In the genomic region with DNA sequence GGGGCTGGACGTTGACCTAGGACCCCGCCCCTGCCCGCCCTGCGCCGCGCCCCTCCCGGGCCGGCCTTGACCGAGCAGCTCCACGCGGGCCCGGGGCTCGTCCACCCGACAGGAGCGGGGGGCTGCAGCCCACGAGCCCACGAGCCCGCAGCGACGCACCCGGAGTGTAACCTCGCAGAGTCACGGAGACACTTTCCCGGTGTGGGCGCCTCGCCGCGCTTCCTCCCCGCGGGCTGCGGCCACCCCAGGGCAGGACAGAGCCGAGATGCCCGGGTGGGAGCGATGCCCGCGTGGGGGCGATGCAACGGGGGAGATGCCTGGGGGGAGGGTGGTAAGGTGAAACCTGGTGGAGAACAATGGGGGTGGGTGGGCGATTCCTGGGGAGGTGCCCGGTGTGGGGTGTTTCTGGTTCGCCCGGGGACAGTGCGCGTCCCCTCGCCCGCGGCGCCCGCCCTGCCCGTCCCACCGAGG, we compare ENCODE assay signal across 9 cellular contexts. TPM values are rescaled to one million over a fixed set of nuclear protein-coding genes. Genes with fewer than 3 reads are reported as not detected.
DNase-seq lines count a peak whose midpoint lies in the region; ATAC-seq and TF ChIP-seq lines count a peak whose summit lies in the region.
"Had no signal": no experiment of that assay in that cellular context is flagged by ENCODE, and none has a peak within 500 bp of the region (broad histone marks: within the 10 kb centered on the region; RNA-seq: fewer than 3 reads in every experiment).

No MANE protein-coding gene starts in this region.

- no peaks in the 10 kb centered on the region for H3K9me3 ChIP-seq in heart left ventricle
- H3K9me3 ChIP-seq in mesodermal cell (ENCODE audit: control insufficient read depth, low read length), result no peaks in the 10 kb centered on the region
- no peaks in the 10 kb centered on the region for H3K9me3 ChIP-seq in adrenal gland (replicated peaks in 1 of 3)

- intact Hi-C loops in heart left ventricle (cut with DNase I), result no loop called here
- intact Hi-C loops in Right ventricle myocardium superior (cut with DNase I), result no loop called here
- intact Hi-C loops in adrenal gland (cut with DNase I), result no loop called here

- no peak overlapping the region for H3K27ac Mint-ChIP-seq in central memory CD8-positive, alpha-beta T cell (ENCODE audit: low read depth)

- TF ChIP-seq POLR2A in heart left ventricle (IDR thresholded peaks at IDR 0.05) (no peak), adrenal gland (IDR thresholded peaks at IDR 0.05) (no peak)

- DNase-seq in heart left ventricle (peak in 1 of 5 donors; percentile 42), Right ventricle myocardium superior (no peak), Ammon's horn (ENCODE audit: low spot score) (no peak), NCI-H774 (lab: John Stamatoyannopoulos, UW) (no peak), adrenal gland (no peak)
- DNase-seq in central memory CD8-positive, alpha-beta T cell (ENCODE audit: low spot score in 2 of 2), result no peak
- DNase-seq: NCI-H1105 had no signal

- H3K27ac ChIP-seq in heart left ventricle (peak overlapping the region in 2 of 12 donors; percentile 34 to 67), mesodermal cell (ENCODE audit: low read depth, low read length, severe bottlenecking) (no peak overlapping the region), urinary bladder (ENCODE audit: low read depth) (no peak overlapping the region), adrenal gland (no peak overlapping the region)

- no peaks in the 10 kb centered on the region for H3K36me3 ChIP-seq in heart left ventricle
- H3K36me3 ChIP-seq in mesodermal cell (ENCODE audit: control insufficient read depth, insufficient read depth, low read length), result no peaks in the 10 kb centered on the region
- H3K36me3 ChIP-seq in urinary bladder (ENCODE audit: insufficient read depth), result no peaks in the 10 kb centered on the region
- H3K36me3 ChIP-seq in adrenal gland (replicated peaks in 1 of 2), result no peaks in the 10 kb centered on the region

- no peak for ATAC-seq in heart left ventricle
- no peak for ATAC-seq in Right ventricle myocardium superior (ENCODE audit: poor library complexity)
- ATAC-seq in central memory CD8-positive, alpha-beta T cell (replicated peaks; ENCODE audit: extremely low read depth, poor library complexity, severe bottlenecking), result no peak

- 0 to 2% (median 1%) methylated on average over 13 to 51 of the region's 51 CpGs for WGBS in heart left ventricle, 4 donors
- 1 to 3% methylated on average over 23 to 26 of the region's 51 CpGs for WGBS in mesodermal cell (ENCODE audit: insufficient coverage in 2 of 2), 2 experiments
- under 1% methylated on average over 51 of the region's 51 CpGs for WGBS in urinary bladder
- WGBS in adrenal gland, 4 donors, result 1 to 2% (median 1%) methylated on average over 36 to 51 of the region's 51 CpGs; no CpG with 5 or more reads in 1 of the 4 donors

- no peaks in the 10 kb centered on the region for H3K9me3 Mint-ChIP-seq in central memory CD8-positive, alpha-beta T cell

- peaks cover 7% of the 10 kb centered on the region for H3K4me1 Mint-ChIP-seq in central memory CD8-positive, alpha-beta T cell

- no peak for TF ChIP-seq CTCF in heart left ventricle (IDR thresholded peaks at IDR 0.05)
- no peak for TF ChIP-seq CTCF in adrenal gland (IDR thresholded peaks at IDR 0.05)

- H3K27me3 Mint-ChIP-seq in central memory CD8-positive, alpha-beta T cell, result no peaks in the 10 kb centered on the region

- peaks cover 2% of the 10 kb centered on the region for H3K36me3 Mint-ChIP-seq in central memory CD8-positive, alpha-beta T cell (ENCODE audit: insufficient read depth)

- H3K4me1 ChIP-seq in heart left ventricle (peaks cover 8 to 29% (median 19%) of the 10 kb centered on the region in 12 donors), mesodermal cell (ENCODE audit: control insufficient read depth, insufficient read depth, low read length, poor library complexity, severe bottlenecking) (peaks cover 10% of the 10 kb centered on the region), urinary bladder (ENCODE audit: insufficient read depth) (no peaks in the 10 kb centered on the region), adrenal gland (replicated peaks in 1 of 2) (peaks cover 16 to 22% of the 10 kb centered on the region in 2 donors)

- peak overlapping the region; percentile 48 for H3K4me3 Mint-ChIP-seq in central memory CD8-positive, alpha-beta T cell

- peaks cover 23 to 38% (median 27%) of the 10 kb centered on the region in 9 donors for H3K27me3 ChIP-seq in heart left ventricle
- peaks cover 21% of the 10 kb centered on the region for H3K27me3 ChIP-seq in adrenal gland

- peak overlapping the region; percentile 24 to 70 (median 52) for H3K4me3 ChIP-seq in heart left ventricle
- H3K4me3 ChIP-seq in mesodermal cell (ENCODE audit: extremely low read depth, insufficient read depth, low read length, poor library complexity, severe bottlenecking), result peak overlapping the region; percentile 26
- peak overlapping the region; percentile 37 for H3K4me3 ChIP-seq in urinary bladder (ENCODE audit: low read depth, low read length)
- peak overlapping the region in 1 of 4 donors; percentile 55 for H3K4me3 ChIP-seq in adrenal gland

RNA-seq across cellular contexts. Expression of gene ZBED4, which starts 4.9 kb away (rescaled TPM):
- total RNA-seq in heart left ventricle (1 to 10 TPM; 2.9 to 8.6 (median 4.9) TPM), Right ventricle myocardium superior (3.8 TPM), urinary bladder (7.8 TPM), adrenal gland (1 to 10 TPM; 4.1 to 8.6 (median 6.8) TPM)
- polyA plus RNA-seq in heart left ventricle (1 to 10 TPM; 2.2 to 7.8 TPM), urinary bladder (4.6 TPM), adrenal gland (1 to 10 TPM; 2.1 to 5.1 (median 3.0) TPM)
- polyA plus RNA-seq in mesodermal cell (2013, experiment 1 of 2), result 19.4 TPM
- 17.8 TPM for polyA plus RNA-seq in mesodermal cell (2013, experiment 2 of 2)

RNA-seq across cellular contexts. Expression of gene BRD1, which starts 21.1 kb away (rescaled TPM):
- total RNA-seq in heart left ventricle (10 to 100 TPM; 13.9 to 27.0 (median 18.5) TPM), Right ventricle myocardium superior (15.9 TPM), urinary bladder (29.4 TPM), adrenal gland (10 to 100 TPM; 17.8 to 62.4 (median 28.6) TPM)
- polyA plus RNA-seq in heart left ventricle (10 to 100 TPM; 12.0 TPM), urinary bladder (26.3 TPM), adrenal gland (10 to 100 TPM in 2 of 3 donors, 1 to 10 TPM in 1; 9.4 to 29.8 (median 26.9) TPM)
- 23.8 TPM for polyA plus RNA-seq in mesodermal cell (2013, experiment 1 of 2)
- polyA plus RNA-seq in mesodermal cell (2013, experiment 2 of 2), result 22.8 TPM
